Comparison of ENCODE assay signal across 8 cellular contexts in the genomic region with DNA sequence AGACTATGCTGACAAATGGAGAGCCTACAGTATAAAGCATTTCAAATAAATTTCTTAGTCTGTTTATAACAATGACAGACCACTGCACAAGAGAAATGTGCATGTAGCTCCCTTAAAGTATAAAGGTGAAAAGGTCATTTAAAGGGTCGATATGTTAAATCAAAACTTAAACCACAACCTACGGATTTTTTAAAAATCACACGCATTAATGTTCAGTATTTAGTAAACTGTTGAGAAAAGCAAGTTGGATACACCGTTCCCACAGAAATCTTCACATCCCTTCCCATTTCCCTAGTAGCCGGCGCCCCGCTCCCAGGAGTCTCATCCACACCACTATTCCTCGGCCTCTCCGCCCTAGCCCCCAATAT. TPM values are rescaled to one million over a fixed set of nuclear protein-coding genes. Genes with fewer than 3 reads are reported as not detected.
DNase-seq lines count a peak whose midpoint lies in the region; ATAC-seq and TF ChIP-seq lines count a peak whose summit lies in the region.

No MANE protein-coding gene starts in this region.

- peaks cover 16% of the 10 kb centered on the region for H3K4me1 Mint-ChIP-seq in Calu3 (ENCODE audit: low read depth, unreplicated experiment)

- DNase-seq in Calu3 (no peak), RWPE1 (ENCODE audit: low spot score) (no peak), fibroblast of lung (ENCODE audit: low read depth in 2 of 2) (peak in 1 of 2 donors; percentile 6), osteoblast (ENCODE audit: insufficient read length, low spot score, missing footprints) (no peak)

- H3K9me3 Mint-ChIP-seq in Calu3 (ENCODE audit: low read depth, unreplicated experiment), result no peaks in the 10 kb centered on the region

- TF ChIP-seq CTCF in Calu3 (IDR thresholded peaks at IDR 0.05; ENCODE audit: unreplicated experiment) (no peak), RWPE1 (conservative IDR thresholded peaks at IDR 0.05; ENCODE audit: low read depth) (no peak), fibroblast of lung (conservative IDR thresholded peaks at IDR 0.05 in 1 of 2, IDR thresholded peaks at IDR 0.05 in 1 of 2; ENCODE audit: low read depth in 1 of 2, low read length in 2 of 2) (no peak), osteoblast (IDR thresholded peaks at IDR 0.05; ENCODE audit: extremely low read depth, low read depth, low read length) (no peak)

- H3K27ac ChIP-seq in RWPE1 (peak overlapping the region; percentile 81), fibroblast of lung (ENCODE audit: insufficient read depth, low read length) (peak overlapping the region; percentile 88), osteoblast (ENCODE audit: low read depth, low read length) (peak overlapping the region; percentile 87)

- H3K36me3 ChIP-seq in fibroblast of lung (ENCODE audit: control insufficient read depth, insufficient read depth, low read length) (no peaks in the 10 kb centered on the region), osteoblast (ENCODE audit: insufficient read depth, low read length) (no peaks in the 10 kb centered on the region)

- H3K27me3 ChIP-seq in fibroblast of lung (ENCODE audit: control insufficient read depth, insufficient read depth, low read length), result no peaks in the 10 kb centered on the region
- H3K27me3 ChIP-seq in osteoblast (ENCODE audit: insufficient read depth, low read length), result no peaks in the 10 kb centered on the region

- TSS peak; percentile 67 for BruUV-seq in Calu3 (replicated peaks; lab: Mats Ljungman, UMichigan)

- CTCF ChIA-PET in Calu3 (lab: Charles Lee), result no interaction called here
- CTCF ChIA-PET in RWPE1 (lab: Yijun Ruan, JAX), result no interaction called here

- H3K9ac ChIP-seq in fibroblast of lung (ENCODE audit: insufficient read depth, low read length), result peak overlapping the region; percentile 90

- H2AFZ ChIP-seq in fibroblast of lung (ENCODE audit: low read length) (peak overlapping the region; percentile 91), osteoblast (ENCODE audit: low read length) (peak overlapping the region; percentile 97)

- H3K79me2 ChIP-seq in fibroblast of lung (ENCODE audit: control insufficient read depth, insufficient read depth, low read length) (peaks cover 44% of the 10 kb centered on the region), osteoblast (ENCODE audit: insufficient read depth, low read length) (peaks cover 60% of the 10 kb centered on the region)

- H3K4me3 ChIP-seq in fibroblast of lung (replicated peaks in 1 of 4; ENCODE audit: control extremely low read depth in 1 of 4, insufficient read depth in 1 of 4, low read depth in 3 of 4, low read length in 4 of 4) (peak overlapping the region; percentile 78 to 95 (median 88)), osteoblast (ENCODE audit: insufficient read depth, low read length) (peak overlapping the region; percentile 86)

- H3K27me3 Mint-ChIP-seq in Calu3 (ENCODE audit: unreplicated experiment), result no peaks in the 10 kb centered on the region

- H3K36me3 Mint-ChIP-seq in Calu3 (ENCODE audit: insufficient read depth, unreplicated experiment), result peaks cover 35% of the 10 kb centered on the region

- POLR2A ChIA-PET in RWPE1 (lab: Yijun Ruan, JAX; ENCODE audit: low non-redundant PET), result interaction anchor here (1.0 kb wide), 1 partner anchor 19 kb away, joined by 3 read pairs; no protein-coding TSS in a partner anchor

- H3K27ac Mint-ChIP-seq in Calu3 (ENCODE audit: unreplicated experiment), result peak overlapping the region; percentile 93

- intact Hi-C loops in Calu3 (cut with micrococcal nuclease; ENCODE audit: unreplicated experiment), result loop anchor here (2.0 to 5.0 kb wide), 3 partner anchors 119 to 221 kb away; partner anchors contain the start of genes KLHL28 and MIS18BP1

- H3K4me2 ChIP-seq in fibroblast of lung (ENCODE audit: extremely low read depth, insufficient read depth, low read length), result peak overlapping the region; percentile 90
- H3K4me2 ChIP-seq in osteoblast (ENCODE audit: insufficient read depth, low read length), result peak overlapping the region; percentile 82

- H3K4me1 ChIP-seq in fibroblast of lung (ENCODE audit: control insufficient read depth, extremely low read depth, insufficient read depth, low read length), result no peaks in the 10 kb centered on the region
- peaks cover 18% of the 10 kb centered on the region for H3K4me1 ChIP-seq in osteoblast (ENCODE audit: insufficient read depth, low read length)

- H3K9me3 ChIP-seq in fibroblast of lung (ENCODE audit: control insufficient read depth, insufficient read depth, low read depth, low read length) (no peaks in the 10 kb centered on the region), osteoblast (ENCODE audit: low read depth, low read length) (no peaks in the 10 kb centered on the region)

- H4K20me1 ChIP-seq in fibroblast of lung (ENCODE audit: control insufficient read depth, extremely low read depth, insufficient read depth, low read length), result no peaks in the 10 kb centered on the region
- no peaks in the 10 kb centered on the region for H4K20me1 ChIP-seq in osteoblast (ENCODE audit: insufficient read depth, low read length)

- H3K4me3 Mint-ChIP-seq in Calu3 (ENCODE audit: low read depth, unreplicated experiment), result peak overlapping the region; percentile 96

- ATAC-seq in HG03565 (IDR thresholded peaks at IDR 0.05; ENCODE audit: unreplicated experiment) (no peak), HG03571 (IDR thresholded peaks at IDR 0.05; ENCODE audit: unreplicated experiment) (no peak), HG02870 (IDR thresholded peaks at IDR 0.05; ENCODE audit: unreplicated experiment) (no peak), HG03175 (IDR thresholded peaks at IDR 0.05; ENCODE audit: unreplicated experiment) (no peak)

RNA-seq across cellular contexts. Expression of gene FKBP3, which starts 0.6 kb away (rescaled TPM):
- 68.9 and 72.8 TPM in 2 replicates for total RNA-seq in Calu3 (2022)
- total RNA-seq in fibroblast of lung, result 27.7 and 29.1 TPM in 2 replicates
- polyA plus RNA-seq in fibroblast of lung, result 101 and 117 TPM in 2 replicates
- 95.0 and 102 TPM in 2 replicates for polyA plus RNA-seq in fibroblast of lung (2012)
- 0.30 TPM in 1 of 2 replicates, not detected in the other for polyA minus RNA-seq in fibroblast of lung (ENCODE audit: low replicate concordance)
- total RNA-seq in osteoblast, result 17.4 and 17.7 TPM in 2 replicates

RNA-seq across cellular contexts. Expression of gene FANCM, which starts 2.1 kb away (rescaled TPM):
- 11.4 and 14.6 TPM in 2 replicates for total RNA-seq in Calu3 (2022)
- total RNA-seq in fibroblast of lung, result 3.1 and 4.3 TPM in 2 replicates
- 2.2 and 3.5 TPM in 2 replicates for polyA plus RNA-seq in fibroblast of lung
- 1.5 and 2.3 TPM in 2 replicates for polyA plus RNA-seq in fibroblast of lung (2012)
- 0.94 and 4.9 TPM in 2 replicates for polyA minus RNA-seq in fibroblast of lung (ENCODE audit: low replicate concordance)
- total RNA-seq in osteoblast, result 6.2 and 6.8 TPM in 2 replicates

RNA-seq across cellular contexts. Expression of gene PRPF39, which starts 49.8 kb away (rescaled TPM):
- total RNA-seq in Calu3 (2022) (34.2 and 35.8 TPM in 2 replicates), fibroblast of lung (28.4 and 29.0 TPM in 2 replicates), osteoblast (35.1 and 35.9 TPM in 2 replicates)
- polyA plus RNA-seq in fibroblast of lung, result 21.3 and 28.5 TPM in 2 replicates
- polyA plus RNA-seq in fibroblast of lung (2012), result 11.8 and 16.3 TPM in 2 replicates
- polyA minus RNA-seq in fibroblast of lung (ENCODE audit: low replicate concordance), result 1.5 and 8.7 TPM in 2 replicates
